15 cellular contexts compared by ENCODE assay signal in genomic region chr19:50975766-50976165, GRCh38. TPM values are rescaled to one million over a fixed set of nuclear protein-coding genes. Genes with fewer than 3 reads are reported as not detected.
DNase-seq lines count a peak whose midpoint lies in the region; ATAC-seq and TF ChIP-seq lines count a peak whose summit lies in the region.
"Had no signal": no experiment of that assay in that cellular context is flagged by ENCODE, and none has a peak within 500 bp of the region (broad histone marks: within the 10 kb centered on the region; RNA-seq: fewer than 3 reads in every experiment).

No MANE protein-coding gene starts in this region.

- H3K4me1 ChIP-seq in HEK293 (ENCODE audit: control insufficient read depth, insufficient read depth, low read length) (no peaks in the 10 kb centered on the region), thyroid gland (no peaks in the 10 kb centered on the region)
- H3K4me1 ChIP-seq: stomach had no signal

- H3K4me3 ChIP-seq in HEK293 (ENCODE audit: low read depth, low read length) (no peak overlapping the region), thyroid gland (replicated peaks in 1 of 3) (no peak overlapping the region)
- H3K4me3 ChIP-seq: cardiac muscle cell, stomach had no signal

- WGBS in thyroid gland, 2 donors: 16 to 19% methylated on average over 8 of the region's 8 CpGs

- peak in 1 of 2 donors; percentile 12 for TF ChIP-seq POLR2A in thyroid gland (IDR thresholded peaks at IDR 0.05)

- no peak overlapping the region for H3K27ac ChIP-seq in HEK293 (ENCODE audit: extremely low read depth, low read depth, low read length)
- peak overlapping the region; percentile 34; the same call in 1 of the 2 replicates for H3K27ac ChIP-seq in VCaP
- no peak overlapping the region for H3K27ac ChIP-seq in thyroid gland
- H3K27ac ChIP-seq: cardiac muscle cell, stomach had no signal

- ATAC-seq in GM21515 (IDR thresholded peaks at IDR 0.05; ENCODE audit: unreplicated experiment): no peak
- ATAC-seq in GM18907 (IDR thresholded peaks at IDR 0.05; ENCODE audit: unreplicated experiment): no peak

- H3K9me3 ChIP-seq in HEK293 (ENCODE audit: control insufficient read depth, insufficient read depth, low read depth, low read length) (no peaks in the 10 kb centered on the region), thyroid gland (no peaks in the 10 kb centered on the region)
- H3K9me3 ChIP-seq: stomach had no signal

- POLR2A ChIA-PET in HEK293 (lab: Yijun Ruan, JAX): no interaction called here

- no peaks in the 10 kb centered on the region for H3K27me3 ChIP-seq in thyroid gland
- H3K27me3 ChIP-seq: cardiac muscle cell had no signal

- peak; percentile 96 for DNase-seq in islet precursor cell
- peak; percentile 55 to 82 for DNase-seq in thyroid gland
- no peak for DNase-seq in NCI-H774 (lab: John Stamatoyannopoulos, UW)
- DNase-seq: activated T-cell treated with anti-CD3 and anti-CD28 coated beads, Interleukin-2, amount 50 U/mL, for 1 hour; C1 segment of cervical spinal cord; effector CD4-positive, alpha-beta T cell; foreskin melanocyte; posterior cingulate gyrus; stomach had no signal

- TF ChIP-seq CTCF in HEK293 (tag by site-specific recombination; IDR thresholded peaks at IDR 0.05) (no peak), VCaP (conservative IDR thresholded peaks at IDR 0.05) (no peak), thyroid gland (IDR thresholded peaks at IDR 0.05) (no peak)

- intact Hi-C loops in thyroid gland (cut with DNase I): no loop called here

- no peaks in the 10 kb centered on the region for H3K36me3 ChIP-seq in HEK293 (ENCODE audit: control insufficient read depth in 2 of 2, insufficient read depth in 1 of 2, low read length in 2 of 2)
- no peaks in the 10 kb centered on the region for H3K36me3 ChIP-seq in thyroid gland
- H3K36me3 ChIP-seq: cardiac muscle cell, stomach had no signal

- CTCF ChIA-PET in HEK293 (lab: Yijun Ruan, JAX): no interaction called here

TF ChIP-seq in HEK293, 187 proteins besides CTCF, POLR2A, EP300 and RAD21:
- TF ChIP-seq KLF7 (tag by site-specific recombination; IDR thresholded peaks at IDR 0.05; ENCODE audit: borderline replicate concordance) (no peak), KLF1 (tag by site-specific recombination; IDR thresholded peaks at IDR 0.05) (peak; percentile 30; the same call in 1 of the 2 replicates)
TF ChIP-seq in HEK293: peak in this region for 1.

RNA-seq across cellular contexts. Expression of gene KLK6, which starts 6.4 kb away (rescaled TPM):
- total RNA-seq in thyroid gland: not detected
- total RNA-seq: G401, stomach had no signal

RNA-seq across cellular contexts. Expression of gene KLK7, which starts 8.0 kb away (rescaled TPM):
- under 1 TPM in 2 of 4 donors, not detected in 2; 0.34 to 0.89 TPM for total RNA-seq in thyroid gland
- total RNA-seq: cardiac muscle cell, G401, stomach had no signal

RNA-seq across cellular contexts. Expression of gene KLK5, which starts 22.9 kb away (rescaled TPM):
- total RNA-seq in thyroid gland: under 1 TPM in 1 of 4 donors, not detected in 3; 0.44 TPM
- total RNA-seq: cardiac muscle cell, stomach had no signal

RNA-seq across cellular contexts. Expression of gene KLK8, which starts 25.6 kb away (rescaled TPM):
- total RNA-seq in thyroid gland: under 1 TPM in 1 of 4 donors, not detected in 3; 0.78 TPM
- total RNA-seq: cardiac muscle cell, G401, stomach had no signal

RNA-seq across cellular contexts. Expression of gene KLK10, which starts 43.7 kb away (rescaled TPM):
- total RNA-seq in thyroid gland: under 1 TPM in 1 of 4 donors, not detected in 3; 0.63 TPM
- total RNA-seq: G401 had no signal
